1 cellular context compared by ENCODE assay signal in the genomic region with DNA sequence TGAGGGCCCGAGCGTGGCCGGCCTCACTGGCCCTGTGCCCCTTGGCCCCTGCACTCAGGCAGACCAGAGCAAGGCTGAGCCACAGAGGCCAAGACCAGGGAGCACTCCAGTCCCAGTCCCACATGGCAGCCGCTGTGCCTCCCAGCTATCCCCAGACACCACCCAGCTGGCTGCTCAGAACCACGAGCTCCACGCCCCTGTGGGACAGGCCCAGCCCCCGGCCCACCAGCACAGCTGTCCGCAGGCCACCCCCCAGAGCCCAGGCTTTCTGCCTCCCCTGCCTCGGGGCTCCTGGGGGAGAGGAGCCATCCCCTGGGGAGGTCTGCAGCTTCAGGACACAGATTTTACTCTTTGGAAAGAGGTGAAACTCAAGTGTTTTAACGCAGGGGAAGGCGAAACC.
TF ChIP-seq lines count a peak whose summit lies in the region.

No MANE protein-coding gene starts in this region.

TF ChIP-seq in GM12878, 131 proteins besides CTCF, POLR2A, EP300 and RAD21:
- TF ChIP-seq NR2C1 (IDR thresholded peaks at IDR 0.05) = no peak
- TF ChIP-seq MTA3 (IDR thresholded peaks at IDR 0.05; ENCODE audit: borderline replicate concordance, low read length) = no peak
- no peak for TF ChIP-seq KAT2A (conservative IDR thresholded peaks at IDR 0.05; ENCODE audit: control insufficient read depth, low read depth, low read length)
- TF ChIP-seq, protein P1, sequence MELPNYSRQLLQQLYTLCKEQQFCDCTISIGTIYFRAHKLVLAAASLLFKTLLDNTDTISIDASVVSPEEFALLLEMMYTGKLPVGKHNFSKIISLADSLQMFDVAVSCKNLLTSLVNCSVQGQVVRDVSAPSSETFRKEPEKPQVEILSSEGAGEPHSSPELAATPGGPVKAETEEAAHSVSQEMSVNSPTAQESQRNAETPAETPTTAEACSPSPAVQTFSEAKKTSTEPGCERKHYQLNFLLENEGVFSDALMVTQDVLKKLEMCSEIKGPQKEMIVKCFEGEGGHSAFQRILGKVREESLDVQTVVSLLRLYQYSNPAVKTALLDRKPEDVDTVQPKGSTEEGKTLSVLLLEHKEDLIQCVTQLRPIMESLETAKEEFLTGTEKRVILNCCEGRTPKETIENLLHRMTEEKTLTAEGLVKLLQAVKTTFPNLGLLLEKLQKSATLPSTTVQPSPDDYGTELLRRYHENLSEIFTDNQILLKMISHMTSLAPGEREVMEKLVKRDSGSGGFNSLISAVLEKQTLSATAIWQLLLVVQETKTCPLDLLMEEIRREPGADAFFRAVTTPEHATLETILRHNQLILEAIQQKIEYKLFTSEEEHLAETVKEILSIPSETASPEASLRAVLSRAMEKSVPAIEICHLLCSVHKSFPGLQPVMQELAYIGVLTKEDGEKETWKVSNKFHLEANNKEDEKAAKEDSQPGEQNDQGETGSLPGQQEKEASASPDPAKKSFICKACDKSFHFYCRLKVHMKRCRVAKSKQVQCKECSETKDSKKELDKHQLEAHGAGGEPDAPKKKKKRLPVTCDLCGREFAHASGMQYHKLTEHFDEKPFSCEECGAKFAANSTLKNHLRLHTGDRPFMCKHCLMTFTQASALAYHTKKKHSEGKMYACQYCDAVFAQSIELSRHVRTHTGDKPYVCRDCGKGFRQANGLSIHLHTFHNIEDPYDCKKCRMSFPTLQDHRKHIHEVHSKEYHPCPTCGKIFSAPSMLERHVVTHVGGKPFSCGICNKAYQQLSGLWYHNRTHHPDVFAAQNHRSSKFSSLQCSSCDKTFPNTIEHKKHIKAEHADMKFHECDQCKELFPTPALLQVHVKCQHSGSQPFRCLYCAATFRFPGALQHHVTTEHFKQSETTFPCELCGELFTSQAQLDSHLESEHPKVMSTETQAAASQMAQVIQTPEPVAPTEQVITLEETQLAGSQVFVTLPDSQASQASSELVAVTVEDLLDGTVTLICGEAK (IDR thresholded peaks at IDR 0.05; ENCODE audit: borderline replicate concordance) = no peak
- TF ChIP-seq POLR2AphosphoS5 (IDR thresholded peaks at IDR 0.05; ENCODE audit: low read length) = no peak
- TF ChIP-seq, protein P2, sequence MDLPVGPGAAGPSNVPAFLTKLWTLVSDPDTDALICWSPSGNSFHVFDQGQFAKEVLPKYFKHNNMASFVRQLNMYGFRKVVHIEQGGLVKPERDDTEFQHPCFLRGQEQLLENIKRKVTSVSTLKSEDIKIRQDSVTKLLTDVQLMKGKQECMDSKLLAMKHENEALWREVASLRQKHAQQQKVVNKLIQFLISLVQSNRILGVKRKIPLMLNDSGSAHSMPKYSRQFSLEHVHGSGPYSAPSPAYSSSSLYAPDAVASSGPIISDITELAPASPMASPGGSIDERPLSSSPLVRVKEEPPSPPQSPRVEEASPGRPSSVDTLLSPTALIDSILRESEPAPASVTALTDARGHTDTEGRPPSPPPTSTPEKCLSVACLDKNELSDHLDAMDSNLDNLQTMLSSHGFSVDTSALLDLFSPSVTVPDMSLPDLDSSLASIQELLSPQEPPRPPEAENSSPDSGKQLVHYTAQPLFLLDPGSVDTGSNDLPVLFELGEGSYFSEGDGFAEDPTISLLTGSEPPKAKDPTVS (IDR thresholded peaks at IDR 0.05; ENCODE audit: low read depth, low read length) = no peak
- TF ChIP-seq RCOR1 (conservative IDR thresholded peaks at IDR 0.05; ENCODE audit: low read depth, low read length) = no peak
- TF ChIP-seq HDAC6 (IDR thresholded peaks at IDR 0.05; ENCODE audit: unreplicated experiment) = no peak
- no peak for TF ChIP-seq ZBED1 (IDR thresholded peaks at IDR 0.05; ENCODE audit: borderline replicate concordance)
- TF ChIP-seq STAT1 (conservative IDR thresholded peaks at IDR 0.05) = no peak
- TF ChIP-seq JUNB (IDR thresholded peaks at IDR 0.05) = no peak
- TF ChIP-seq SMC3 (IDR thresholded peaks at IDR 0.05; ENCODE audit: borderline replicate concordance, low read length) = no peak
- TF ChIP-seq, protein P3, sequence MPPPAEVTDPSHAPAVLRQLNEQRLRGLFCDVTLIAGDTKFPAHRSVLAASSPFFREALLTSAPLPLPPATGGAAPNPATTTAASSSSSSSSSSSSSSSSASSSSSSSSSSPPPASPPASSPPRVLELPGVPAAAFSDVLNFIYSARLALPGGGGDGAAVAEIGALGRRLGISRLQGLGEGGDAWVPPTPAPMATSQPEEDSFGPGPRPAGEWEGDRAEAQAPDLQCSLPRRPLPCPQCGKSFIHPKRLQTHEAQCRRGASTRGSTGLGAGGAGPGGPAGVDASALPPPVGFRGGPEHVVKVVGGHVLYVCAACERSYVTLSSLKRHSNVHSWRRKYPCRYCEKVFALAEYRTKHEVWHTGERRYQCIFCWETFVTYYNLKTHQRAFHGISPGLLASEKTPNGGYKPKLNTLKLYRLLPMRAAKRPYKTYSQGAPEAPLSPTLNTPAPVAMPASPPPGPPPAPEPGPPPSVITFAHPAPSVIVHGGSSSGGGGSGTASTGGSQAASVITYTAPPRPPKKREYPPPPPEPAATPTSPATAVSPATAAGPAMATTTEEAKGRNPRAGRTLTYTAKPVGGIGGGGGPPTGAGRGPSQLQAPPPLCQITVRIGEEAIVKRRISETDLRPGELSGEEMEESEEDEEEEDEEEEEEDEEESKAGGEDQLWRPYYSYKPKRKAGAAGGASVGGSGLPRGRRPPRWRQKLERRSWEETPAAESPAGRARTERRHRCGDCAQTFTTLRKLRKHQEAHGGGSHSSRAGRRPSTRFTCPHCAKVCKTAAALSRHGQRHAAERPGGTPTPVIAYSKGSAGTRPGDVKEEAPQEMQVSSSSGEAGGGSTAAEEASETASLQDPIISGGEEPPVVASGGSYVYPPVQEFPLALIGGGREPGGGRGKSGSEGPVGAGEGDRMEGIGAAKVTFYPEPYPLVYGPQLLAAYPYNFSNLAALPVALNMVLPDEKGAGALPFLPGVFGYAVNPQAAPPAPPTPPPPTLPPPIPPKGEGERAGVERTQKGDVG (CRISPR knock-in tag; IDR thresholded peaks at IDR 0.05) = no peak
- TF ChIP-seq MEF2A (IDR thresholded peaks at IDR 0.05; ENCODE audit: insufficient read depth, low read depth, low read length) = no peak
